Comparison of ENCODE assay signal across 18 cellular contexts in the genomic region with DNA sequence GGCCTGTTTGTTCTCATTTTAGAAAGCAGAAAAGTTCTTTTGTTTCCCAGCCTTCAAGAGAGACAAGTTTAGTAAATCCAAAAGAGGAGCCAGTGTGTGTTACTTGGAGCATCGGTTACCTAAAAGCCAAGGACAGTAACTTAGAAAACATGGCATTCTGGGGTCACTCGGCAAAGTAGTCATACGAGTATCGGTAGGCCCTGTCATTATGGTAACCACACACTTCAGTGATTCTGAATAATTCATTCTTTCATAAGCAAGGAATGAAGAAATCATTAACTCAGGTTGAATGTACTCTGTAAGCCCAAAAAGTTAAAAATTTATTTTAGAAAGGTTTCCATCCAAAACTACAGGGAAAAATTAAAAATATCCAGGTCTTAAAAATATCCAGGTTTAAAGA. TPM values are rescaled to one million over a fixed set of nuclear protein-coding genes. Genes with fewer than 3 reads are reported as not detected.
DNase-seq lines count a peak whose midpoint lies in the region; ATAC-seq, FAIRE-seq and TF ChIP-seq lines count a peak whose summit lies in the region.
"Had no signal": no experiment of that assay in that cellular context is flagged by ENCODE, and none has a peak within 500 bp of the region (broad histone marks: within the 10 kb centered on the region; RNA-seq: fewer than 3 reads in every experiment).

No MANE protein-coding gene starts in this region.

- no peak for DNase-seq in ascending aorta (ENCODE audit: low spot score in 2 of 2)
- peak; percentile 94 for DNase-seq in kidney tubule cell (ENCODE audit: low spot score)
- DNase-seq in D721Med (ENCODE audit: insufficient read length, low spot score), result no peak
- DNase-seq in COLO668 (lab: John Stamatoyannopoulos, UW; ENCODE audit: unreplicated experiment), result no peak
- no peak for DNase-seq in left lung
- no peak for DNase-seq in HuH-7.5 (ENCODE audit: low spot score)
- DNase-seq: CD4-positive, alpha-beta T cell; DMS153; EL; HCEC 1CT; Karpas-422; NCI-H187 treated with DMSO at 0.1 percent for 48 hours; NCI-H2171; NCI-H82; SIG-M5 had no signal

- H3K4me3 ChIP-seq in ascending aorta, result no peak overlapping the region
- H3K4me3 ChIP-seq in left lung, result no peak overlapping the region

- H3K27ac ChIP-seq in ascending aorta, result peak overlapping the region; percentile 2 to 92
- H3K27ac ChIP-seq in left lung, result no peak overlapping the region

- H3K27me3 ChIP-seq in ascending aorta (no peaks in the 10 kb centered on the region), left lung (no peaks in the 10 kb centered on the region)

- intact Hi-C loops in ascending aorta (cut with DNase I) (no loop called here), left lung (cut with DNase I) (no loop called here)

- no peak for TF ChIP-seq CTCF in ascending aorta (IDR thresholded peaks at IDR 0.05)
- no peak for TF ChIP-seq CTCF in D721Med (IDR thresholded peaks at IDR 0.05; ENCODE audit: insufficient read depth, missing control alignments)
- TF ChIP-seq CTCF in left lung (IDR thresholded peaks at IDR 0.05), result no peak

- no peak for FAIRE-seq in D721Med (lab: Jason Lieb, UNC)
- FAIRE-seq: GM19239 had no signal

- ATAC-seq in GM19463 (IDR thresholded peaks at IDR 0.05; ENCODE audit: unreplicated experiment) (peak; percentile 48), left lung (no peak)

- H3K9me3 ChIP-seq in ascending aorta (no peaks in the 10 kb centered on the region), left lung (no peaks in the 10 kb centered on the region)

- H3K4me1 ChIP-seq in ascending aorta, result peaks cover 5 to 50% of the 10 kb centered on the region in 2 donors
- H3K4me1 ChIP-seq in left lung, result peaks cover 8% of the 10 kb centered on the region in 2 donors

- H3K36me3 ChIP-seq in ascending aorta (no peaks in the 10 kb centered on the region), left lung (no peaks in the 10 kb centered on the region)

RNA-seq across cellular contexts. Expression of gene CNKSR3, which starts 34.0 kb away (rescaled TPM):
- total RNA-seq in ascending aorta, result 9.7 TPM
- 10 to 100 TPM; 10.5 to 13.4 TPM for total RNA-seq in left lung
- total RNA-seq: B cell had no signal

Comparison
In these comparisons a context has a peak if more than half of its experiments do, and no peak if none do; other contexts are left out.
1. H3K27ac ChIP-seq: peak in ascending aorta (2 of 2); none in left lung (0 of 2).